Comparison of ENCODE assay signal across 25 cellular contexts in the genomic region with DNA sequence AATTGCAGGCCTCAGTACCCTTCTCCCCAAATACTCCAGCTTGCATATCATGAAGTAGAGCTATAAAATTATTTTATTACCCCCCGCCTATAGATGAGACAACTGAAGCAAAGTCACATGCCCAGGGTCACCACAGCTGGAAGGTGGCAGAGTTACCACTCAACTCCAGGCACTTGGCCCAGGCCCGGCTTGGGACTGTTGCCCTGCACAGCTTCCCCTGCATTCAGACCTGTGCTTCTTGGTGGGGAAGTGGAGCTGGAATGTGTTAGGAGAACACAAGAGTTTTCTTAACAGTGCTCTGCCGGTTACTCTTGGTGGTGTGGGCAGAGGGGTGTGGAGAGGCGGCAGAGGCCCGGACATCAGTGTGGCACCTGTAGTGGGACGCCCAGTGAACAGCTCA.
A peak's percentile ranks its signal among the peaks of the same experiment; 100 is the strongest.
DNase-seq lines count a peak whose midpoint lies in the region; ATAC-seq and TF ChIP-seq lines count a peak whose summit lies in the region.
"Had no signal": no experiment of that assay in that cellular context is flagged by ENCODE, and none has a peak within 500 bp of the region (broad histone marks: within the 10 kb centered on the region; RNA-seq: fewer than 3 reads in every experiment).

No MANE protein-coding gene starts in this region.

- H3K36me3 ChIP-seq in thyroid gland: no peaks in the 10 kb centered on the region
- H3K36me3 ChIP-seq: vagina had no signal

- DNase-seq in activated naive CD8-positive, alpha-beta T cell treated with anti-CD3 and anti-CD28 coated beads, Interleukin-2, amount 10 ng/mL, durations not matched to agents 7 days and 5 days: no peak
- no peak for DNase-seq in activated naive CD8-positive, alpha-beta T cell treated with anti-CD3 and anti-CD28 coated beads, Interleukin-2, amount 50 U/mL, for 24 hours
- no peak for DNase-seq in activated CD4-positive, alpha-beta memory T cell treated with anti-CD3 and anti-CD28 coated beads for 36 hours
- no peak for DNase-seq in left colon
- DNase-seq in thyroid gland: peak; percentile 78 to 80
- no peak for DNase-seq in NK-92 treated with Interleukin-12 subunit alpha and Interleukin-12 subunit beta, amount 100 ng/mL, for 24 hours (lab: John Stamatoyannopoulos, UW)
- DNase-seq: activated CD4-positive, alpha-beta T cell treated with anti-CD3 and anti-CD28 coated beads, Interleukin-2, amount 50 U/mL, for 48 hours; islet precursor cell; NCI-H1105; NCI-H2029 treated with DMSO at 0.1 percent for 48 hours; NCI-H2227 treated with DMSO at 0.1 percent for 48 hours; nucleus accumbens; SK-N-SH; substantia nigra; T-helper 9 cell had no signal

- H3K27ac Mint-ChIP-seq in activated naive CD8-positive, alpha-beta T cell treated with anti-CD3 and anti-CD28 coated beads, Interleukin-2, amount 10 ng/mL, durations not matched to agents 7 days and 5 days: peak overlapping the region; percentile 83
- H3K27ac Mint-ChIP-seq in activated naive CD8-positive, alpha-beta T cell treated with anti-CD3 and anti-CD28 coated beads, Interleukin-2, amount 50 U/mL, for 24 hours: no peak overlapping the region
- peak overlapping the region; percentile 56 for H3K27ac Mint-ChIP-seq in activated CD4-positive, alpha-beta memory T cell treated with anti-CD3 and anti-CD28 coated beads for 36 hours
- H3K27ac Mint-ChIP-seq: activated naive CD4-positive, alpha-beta T cell treated with anti-CD3 and anti-CD28 coated beads, Interleukin-2, amount 50 U/mL, for 24 hours; IgD-negative memory B cell; memory B cell had no signal

- H3K9me3 ChIP-seq in thyroid gland: no peaks in the 10 kb centered on the region
- H3K9me3 ChIP-seq: SK-N-SH, vagina had no signal

- WGBS in thyroid gland, 2 donors: 45 to 64% methylated on average over 6 of the region's 6 CpGs

- CTCF ChIA-PET in activated CD4-positive, alpha-beta memory T cell treated with anti-CD3 and anti-CD28 coated beads for 36 hours (lab: Charles Lee): interaction anchor here (0.9 to 3.7 kb wide), 4 partner anchors 13 to 135 kb away, joined by 3 to 23 read pairs (median 6); no protein-coding TSS in a partner anchor

- H3K4me3 Mint-ChIP-seq in activated naive CD8-positive, alpha-beta T cell treated with anti-CD3 and anti-CD28 coated beads, Interleukin-2, amount 10 ng/mL, durations not matched to agents 7 days and 5 days: no peak overlapping the region
- H3K4me3 Mint-ChIP-seq in activated naive CD8-positive, alpha-beta T cell treated with anti-CD3 and anti-CD28 coated beads, Interleukin-2, amount 50 U/mL, for 24 hours: no peak overlapping the region
- no peak overlapping the region for H3K4me3 Mint-ChIP-seq in activated CD4-positive, alpha-beta memory T cell treated with anti-CD3 and anti-CD28 coated beads for 36 hours
- H3K4me3 Mint-ChIP-seq: activated naive CD4-positive, alpha-beta T cell treated with anti-CD3 and anti-CD28 coated beads, Interleukin-2, amount 50 U/mL, for 24 hours; IgD-negative memory B cell; memory B cell had no signal

- peak in 1 of 2 donors; percentile 36 for TF ChIP-seq POLR2A in thyroid gland (IDR thresholded peaks at IDR 0.05)

- H3K27ac ChIP-seq in thyroid gland: peak overlapping the region; percentile 58 to 92 (median 65)
- H3K27ac ChIP-seq: C4-2B, RWPE1 had no signal

- peak in 1 of 6 experiments; percentile 23 for TF ChIP-seq CTCF in thyroid gland (IDR thresholded peaks at IDR 0.05)

- intact Hi-C loops in activated CD4-positive, alpha-beta memory T cell treated with anti-CD3 and anti-CD28 coated beads for 36 hours (cut with micrococcal nuclease): no loop called here
- intact Hi-C loops in left colon (cut with DNase I, micrococcal nuclease) (no loop called here), thyroid gland (cut with DNase I) (no loop called here)

- H3K36me3 Mint-ChIP-seq in activated naive CD8-positive, alpha-beta T cell treated with anti-CD3 and anti-CD28 coated beads, Interleukin-2, amount 10 ng/mL, durations not matched to agents 7 days and 5 days: peaks cover 36% of the 10 kb centered on the region
- H3K36me3 Mint-ChIP-seq in activated naive CD8-positive, alpha-beta T cell treated with anti-CD3 and anti-CD28 coated beads, Interleukin-2, amount 50 U/mL, for 24 hours (ENCODE audit: low read depth): peaks cover 20% of the 10 kb centered on the region
- peaks cover 19% of the 10 kb centered on the region for H3K36me3 Mint-ChIP-seq in activated CD4-positive, alpha-beta memory T cell treated with anti-CD3 and anti-CD28 coated beads for 36 hours

- no peak for ATAC-seq in activated naive CD8-positive, alpha-beta T cell treated with anti-CD3 and anti-CD28 coated beads, Interleukin-2, amount 10 ng/mL, durations not matched to agents 7 days and 5 days (ENCODE audit: low read depth)
- ATAC-seq in activated naive CD8-positive, alpha-beta T cell treated with anti-CD3 and anti-CD28 coated beads, Interleukin-2, amount 50 U/mL, for 24 hours: no peak
- peak; percentile 50 for ATAC-seq in left colon
- ATAC-seq in GM18502 (IDR thresholded peaks at IDR 0.05; ENCODE audit: poor library complexity, unreplicated experiment): no peak
- no peak for ATAC-seq in GM21723 (IDR thresholded peaks at IDR 0.05; ENCODE audit: unreplicated experiment)
- ATAC-seq: HCT116 had no signal

- no peaks in the 10 kb centered on the region for H3K27me3 ChIP-seq in thyroid gland
- H3K27me3 ChIP-seq: vagina had no signal

- peaks cover 1% of the 10 kb centered on the region for H3K9me3 Mint-ChIP-seq in activated naive CD8-positive, alpha-beta T cell treated with anti-CD3 and anti-CD28 coated beads, Interleukin-2, amount 10 ng/mL, durations not matched to agents 7 days and 5 days
- peaks cover 4% of the 10 kb centered on the region for H3K9me3 Mint-ChIP-seq in activated naive CD8-positive, alpha-beta T cell treated with anti-CD3 and anti-CD28 coated beads, Interleukin-2, amount 50 U/mL, for 24 hours
- peaks cover 11% of the 10 kb centered on the region for H3K9me3 Mint-ChIP-seq in activated CD4-positive, alpha-beta memory T cell treated with anti-CD3 and anti-CD28 coated beads for 36 hours
- H3K9me3 Mint-ChIP-seq: activated naive CD4-positive, alpha-beta T cell treated with anti-CD3 and anti-CD28 coated beads, Interleukin-2, amount 50 U/mL, for 24 hours; IgD-negative memory B cell; memory B cell had no signal

- POLR2A ChIA-PET in activated naive CD8-positive, alpha-beta T cell treated with anti-CD3 and anti-CD28 coated beads, Interleukin-2, amount 10 ng/mL, durations not matched to agents 7 days and 5 days (lab: Charles Lee): interaction anchor here (0.6 to 3.6 kb wide), 7 partner anchors 13 to 150 kb away, joined by 3 to 24 read pairs (median 3); partner anchors contain the start of gene SOCS1
- POLR2A ChIA-PET in activated CD4-positive, alpha-beta memory T cell treated with anti-CD3 and anti-CD28 coated beads for 36 hours (lab: Charles Lee): interaction anchor here (0.6 to 3.2 kb wide), 7 partner anchors 8 to 149 kb away, joined by 3 to 24 read pairs (median 3); partner anchors contain the start of gene SOCS1

- H3K4me1 ChIP-seq in thyroid gland: peaks cover 47 to 53% of the 10 kb centered on the region in 2 donors

- no peaks in the 10 kb centered on the region for H3K27me3 Mint-ChIP-seq in activated naive CD8-positive, alpha-beta T cell treated with anti-CD3 and anti-CD28 coated beads, Interleukin-2, amount 10 ng/mL, durations not matched to agents 7 days and 5 days
- no peaks in the 10 kb centered on the region for H3K27me3 Mint-ChIP-seq in activated naive CD8-positive, alpha-beta T cell treated with anti-CD3 and anti-CD28 coated beads, Interleukin-2, amount 50 U/mL, for 24 hours
- H3K27me3 Mint-ChIP-seq in activated CD4-positive, alpha-beta memory T cell treated with anti-CD3 and anti-CD28 coated beads for 36 hours: no peaks in the 10 kb centered on the region
- H3K27me3 Mint-ChIP-seq: activated naive CD4-positive, alpha-beta T cell treated with anti-CD3 and anti-CD28 coated beads, Interleukin-2, amount 50 U/mL, for 24 hours; IgD-negative memory B cell; memory B cell had no signal

- H3K4me3 ChIP-seq in thyroid gland (replicated peaks in 1 of 3): no peak overlapping the region
- H3K4me3 ChIP-seq: skin epidermis, vagina had no signal

- H3K4me1 Mint-ChIP-seq in activated naive CD8-positive, alpha-beta T cell treated with anti-CD3 and anti-CD28 coated beads, Interleukin-2, amount 10 ng/mL, durations not matched to agents 7 days and 5 days: peaks cover 61% of the 10 kb centered on the region
- peaks cover 78% of the 10 kb centered on the region for H3K4me1 Mint-ChIP-seq in activated naive CD8-positive, alpha-beta T cell treated with anti-CD3 and anti-CD28 coated beads, Interleukin-2, amount 50 U/mL, for 24 hours
- H3K4me1 Mint-ChIP-seq in activated CD4-positive, alpha-beta memory T cell treated with anti-CD3 and anti-CD28 coated beads for 36 hours (ENCODE audit: low read depth): peaks cover 70% of the 10 kb centered on the region

Comparison
In these comparisons a context has a peak if more than half of its experiments do, and no peak if none do; other contexts are left out.
1. DNase-seq: peak in thyroid gland (2 of 2); none in activated naive CD8-positive, alpha-beta T cell treated with anti-CD3 and anti-CD28 coated beads, Interleukin-2, amount 10 ng/mL, durations not matched to agents 7 days and 5 days (single experiment), activated naive CD8-positive, alpha-beta T cell treated with anti-CD3 and anti-CD28 coated beads, Interleukin-2, amount 50 U/mL, for 24 hours (single experiment), activated CD4-positive, alpha-beta memory T cell treated with anti-CD3 and anti-CD28 coated beads for 36 hours (single experiment), left colon (0 of 2) and NK-92 treated with Interleukin-12 subunit alpha and Interleukin-12 subunit beta, amount 100 ng/mL, for 24 hours (single experiment).